ENCODE assay signal across 8 cellular contexts in the genomic region with DNA sequence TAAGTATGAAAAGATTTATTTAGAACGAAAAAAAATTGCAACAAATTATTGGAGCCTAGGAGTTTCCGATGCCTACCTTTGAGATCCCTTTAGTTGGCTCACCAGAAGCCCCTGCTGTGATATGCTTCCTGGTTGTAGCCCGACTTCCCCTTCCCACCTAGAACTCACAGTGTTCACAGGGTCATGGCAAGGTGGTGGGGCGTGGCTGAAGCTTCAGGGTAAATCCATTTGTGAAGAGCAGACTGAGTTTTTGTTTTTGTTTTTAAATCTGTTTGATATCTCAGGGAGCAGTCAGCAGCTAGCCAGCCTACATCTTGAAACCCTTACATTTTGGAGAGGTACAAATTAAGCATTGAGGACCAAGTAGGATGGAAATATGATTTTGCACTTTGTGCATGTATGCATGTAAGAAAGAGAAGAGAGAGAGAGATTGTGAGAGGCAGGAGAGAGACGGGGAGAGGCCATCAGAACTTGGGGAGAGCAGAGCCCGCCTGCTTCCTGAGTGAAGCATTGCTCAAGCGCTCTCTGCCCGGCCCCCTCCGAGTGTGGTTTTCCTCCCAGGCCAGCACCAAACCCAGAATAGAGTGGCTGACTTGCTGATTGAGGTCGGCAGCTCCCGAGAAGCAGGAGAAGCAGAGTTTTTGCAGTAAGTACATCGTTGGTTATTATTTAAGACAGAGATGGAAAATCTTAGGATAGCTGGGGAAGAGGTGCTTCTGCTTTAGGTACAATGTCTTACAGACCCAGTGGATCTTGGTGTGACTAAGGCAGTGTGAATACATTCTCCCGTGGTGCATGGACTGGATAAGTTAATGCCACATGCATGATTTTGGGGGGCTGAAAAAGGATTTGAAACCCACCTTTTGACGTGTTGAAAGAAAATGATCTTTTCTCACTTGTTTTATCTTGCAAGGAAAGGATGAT.
DNase-seq lines count a peak whose midpoint lies in the region; ATAC-seq and TF ChIP-seq lines count a peak whose summit lies in the region.

No MANE protein-coding gene starts in this region.

- peak overlapping the region; percentile 59 for H3K4me3 ChIP-seq in MM.1S (ENCODE audit: low read length)

- no peak for TF ChIP-seq CTCF in MM.1S (IDR thresholded peaks at IDR 0.05; ENCODE audit: low read length)

- H3K4me1 Mint-ChIP-seq in stimulated activated naive CD8-positive, alpha-beta T cell treated with anti-CD3 and anti-CD28 coated beads, Interleukin-15, Interleukin-2, amounts not matched to agents 100 ng/mL and 50 ng/mL, for 24 hours (ENCODE audit: low read depth), result peaks cover 51% of the 10 kb centered on the region

- DNase-seq in MM.1S (peak; percentile 73), 8988T (no peak), NCI-H446 treated with DMSO at 0.1 percent for 48 hours (lab: John Stamatoyannopoulos, UW) (no peak)
- DNase-seq in activated effector memory CD4-positive, alpha-beta T cell treated with anti-CD3 and anti-CD28 coated beads, Interleukin-2, amount 50 U/mL, for 16 hours, result peak; percentile 69

- peaks cover 29% of the 10 kb centered on the region for H3K4me1 ChIP-seq in MM.1S (ENCODE audit: low read length)

- no peaks in the 10 kb centered on the region for H4K20me1 ChIP-seq in MM.1S (ENCODE audit: insufficient read depth, low read length)

- no peaks in the 10 kb centered on the region for H3K36me3 Mint-ChIP-seq in stimulated activated naive CD8-positive, alpha-beta T cell treated with anti-CD3 and anti-CD28 coated beads, Interleukin-15, Interleukin-2, amounts not matched to agents 100 ng/mL and 50 ng/mL, for 24 hours (ENCODE audit: low read depth)

- H3K4me2 ChIP-seq in MM.1S (ENCODE audit: low read depth, low read length), result peak overlapping the region; percentile 96

- H3K4me3 Mint-ChIP-seq in stimulated activated naive CD8-positive, alpha-beta T cell treated with anti-CD3 and anti-CD28 coated beads, Interleukin-15, Interleukin-2, amounts not matched to agents 100 ng/mL and 50 ng/mL, for 24 hours, result peak overlapping the region; percentile 61

- peaks cover 47% of the 10 kb centered on the region for H3K79me2 ChIP-seq in MM.1S (ENCODE audit: low read length)

- no peaks in the 10 kb centered on the region for H3K9me3 Mint-ChIP-seq in stimulated activated naive CD8-positive, alpha-beta T cell treated with anti-CD3 and anti-CD28 coated beads, Interleukin-15, Interleukin-2, amounts not matched to agents 100 ng/mL and 50 ng/mL, for 24 hours

- H3K9me2 ChIP-seq in MM.1S (replicated peaks; ENCODE audit: insufficient read depth, low read length), result no peaks in the 10 kb centered on the region

- no peaks in the 10 kb centered on the region for H3K27me3 ChIP-seq in MM.1S (replicated peaks; ENCODE audit: insufficient read depth, low read length)
- no peaks in the 10 kb centered on the region for H3K27me3 ChIP-seq in layer of hippocampus (ENCODE audit: control insufficient read depth, insufficient read depth, low read length)

- H3K9me3 ChIP-seq in MM.1S (replicated peaks; ENCODE audit: insufficient read depth, low read length), result no peaks in the 10 kb centered on the region

- ATAC-seq in GM18517 (IDR thresholded peaks at IDR 0.05; ENCODE audit: unreplicated experiment) (peak; percentile 53), HG03565 (IDR thresholded peaks at IDR 0.05; ENCODE audit: unreplicated experiment) (no peak)

- peak overlapping the region; percentile 69 for H3K27ac Mint-ChIP-seq in stimulated activated naive CD8-positive, alpha-beta T cell treated with anti-CD3 and anti-CD28 coated beads, Interleukin-15, Interleukin-2, amounts not matched to agents 100 ng/mL and 50 ng/mL, for 24 hours

- H3K9ac ChIP-seq in MM.1S (ENCODE audit: low read length), result peak overlapping the region; percentile 43; the same call in 1 of the 2 replicates

- no peaks in the 10 kb centered on the region for H3K36me3 ChIP-seq in MM.1S (replicated peaks; ENCODE audit: insufficient read depth, low read length)

- H2AFZ ChIP-seq in MM.1S (ENCODE audit: low read length), result peak overlapping the region; percentile 51

- no peaks in the 10 kb centered on the region for H3K27me3 Mint-ChIP-seq in stimulated activated naive CD8-positive, alpha-beta T cell treated with anti-CD3 and anti-CD28 coated beads, Interleukin-15, Interleukin-2, amounts not matched to agents 100 ng/mL and 50 ng/mL, for 24 hours

- H3K27ac ChIP-seq in MM.1S (ENCODE audit: low read length) (peak overlapping the region; percentile 79), layer of hippocampus (ENCODE audit: low read depth, low read length) (peak overlapping the region; percentile 68)

- peaks cover 15% of the 10 kb centered on the region for H3F3A ChIP-seq in MM.1S (ENCODE audit: insufficient read depth, low read length)

Comparison
In these comparisons a context has a peak if more than half of its experiments do, and no peak if none do; other contexts are left out.
1. DNase-seq: peak in MM.1S (single experiment) and activated effector memory CD4-positive, alpha-beta T cell treated with anti-CD3 and anti-CD28 coated beads, Interleukin-2, amount 50 U/mL, for 16 hours (single experiment); none in 8988T (single experiment) and NCI-H446 treated with DMSO at 0.1 percent for 48 hours (single experiment).